In genomic region chr12:20711846-20712245, GRCh38 we compare ENCODE assay signal across 23 cellular contexts. TPM values are rescaled to one million over a fixed set of nuclear protein-coding genes. Genes with fewer than 3 reads are reported as not detected.
A peak's percentile ranks its signal among the peaks of the same experiment; 100 is the strongest.
DNase-seq lines count a peak whose midpoint lies in the region; ATAC-seq and TF ChIP-seq lines count a peak whose summit lies in the region.
"Had no signal": no experiment of that assay in that cellular context is flagged by ENCODE, and none has a peak within 500 bp of the region (broad histone marks: within the 10 kb centered on the region; RNA-seq: fewer than 3 reads in every experiment).

No MANE protein-coding gene starts in this region.

- no peak overlapping the region for H2BK5ac ChIP-seq in trophoblast cell (ENCODE audit: low read depth, low read length, poor library complexity)

- no peaks in the 10 kb centered on the region for H3K36me3 Mint-ChIP-seq in endodermal cell (ENCODE audit: low read depth)
- H3K36me3 Mint-ChIP-seq: CD14-positive monocyte had no signal

- H3K36me3 ChIP-seq in SJCRH30 (no peaks in the 10 kb centered on the region), endodermal cell (ENCODE audit: control insufficient read depth, insufficient read depth, low read length) (no peaks in the 10 kb centered on the region), trophoblast cell (ENCODE audit: control insufficient read depth in 1 of 2, insufficient read depth in 2 of 2, low read length in 2 of 2) (no peaks in the 10 kb centered on the region)
- H3K36me3 ChIP-seq: BE2C; BLaER1 treated with 17β-estradiol and CSF1 and Interleukin-3, amounts not matched to agents 10 nM and 100 nM had no signal

- no peak overlapping the region for H4K8ac ChIP-seq in trophoblast cell (ENCODE audit: low read depth, low read length)

- H3K23ac ChIP-seq in trophoblast cell (ENCODE audit: low read length) = no peak overlapping the region

- H2AFZ ChIP-seq in trophoblast cell (ENCODE audit: insufficient read depth, low read length, poor library complexity) = no peak overlapping the region
- H2AFZ ChIP-seq: GM23248 had no signal

- H2BK12ac ChIP-seq in trophoblast cell (ENCODE audit: low read length) = no peak overlapping the region

- 55 to 63% methylated on average over 2 to 3 of the region's 3 CpGs for WGBS in endodermal cell (ENCODE audit: insufficient coverage in 1 of 2, insufficient read length in 1 of 2), 2 experiments
- no CpG with 5 or more reads among the region's 3 CpGs for WGBS in trophoblast cell (ENCODE audit: extremely low coverage, insufficient coverage, insufficient read length)

- H3K79me1 ChIP-seq in trophoblast cell (ENCODE audit: low read length) = no peaks in the 10 kb centered on the region

- no peak overlapping the region for H3K4me3 ChIP-seq in SJCRH30
- H3K4me3 ChIP-seq in endodermal cell (ENCODE audit: low read length) = no peak overlapping the region
- no peak overlapping the region for H3K4me3 ChIP-seq in trophoblast cell (ENCODE audit: low read depth, low read length)
- H3K4me3 ChIP-seq: A549; BLaER1 treated with 17β-estradiol and CSF1 and Interleukin-3, amounts not matched to agents 10 nM and 100 nM; GM23248 had no signal

- no peak overlapping the region for H3K14ac ChIP-seq in trophoblast cell (ENCODE audit: low read length)

- no peak for ATAC-seq in GM21526 (IDR thresholded peaks at IDR 0.05; ENCODE audit: low FRiP score, unreplicated experiment)
- ATAC-seq: A549 had no signal

- H2BK120ac ChIP-seq in trophoblast cell (ENCODE audit: insufficient read depth, low read length, poor library complexity) = no peak overlapping the region

- H3K27ac ChIP-seq in SJCRH30 (no peak overlapping the region), endodermal cell (ENCODE audit: low read depth, low read length) (no peak overlapping the region), trophoblast cell (ENCODE audit: low read depth, low read length) (no peak overlapping the region)
- H3K27ac ChIP-seq: A549; BLaER1 treated with 17β-estradiol and CSF1 and Interleukin-3, amounts not matched to agents 10 nM and 100 nM; GM23248 had no signal

- H3K4me2 ChIP-seq in trophoblast cell (ENCODE audit: low read length) = peak overlapping the region; percentile 25
- H3K4me2 ChIP-seq: A549; BLaER1 treated with 17β-estradiol and CSF1 and Interleukin-3, amounts not matched to agents 10 nM and 100 nM had no signal

- H3K4me1 ChIP-seq in SJCRH30 = no peaks in the 10 kb centered on the region
- peaks cover 10% of the 10 kb centered on the region for H3K4me1 ChIP-seq in endodermal cell (ENCODE audit: control insufficient read depth, insufficient read depth, low read length)
- peaks cover 0 to 6% of the 10 kb centered on the region in 2 experiments for H3K4me1 ChIP-seq in trophoblast cell (ENCODE audit: control insufficient read depth in 1 of 2, insufficient read depth in 2 of 2, low read length in 2 of 2)
- H3K4me1 ChIP-seq: A549; BE2C; BLaER1 treated with 17β-estradiol and CSF1 and Interleukin-3, amounts not matched to agents 10 nM and 100 nM had no signal

- H3K18ac ChIP-seq in trophoblast cell (ENCODE audit: low read length) = no peak overlapping the region

- H2AK5ac ChIP-seq in trophoblast cell (ENCODE audit: low read length) = no peak overlapping the region

- no peak overlapping the region for H4K12ac ChIP-seq in trophoblast cell (ENCODE audit: low read depth, low read length)

- no peak overlapping the region for H4K91ac ChIP-seq in trophoblast cell (ENCODE audit: low read depth, low read length)

- no peak overlapping the region for H3K4ac ChIP-seq in trophoblast cell (ENCODE audit: low read depth, low read length)

- TF ChIP-seq CTCF in endodermal cell (conservative IDR thresholded peaks at IDR 0.05) = no peak

- H3K9me3 Mint-ChIP-seq in endodermal cell = no peaks in the 10 kb centered on the region

- H3K27ac Mint-ChIP-seq in endodermal cell = no peak overlapping the region
- H3K27ac Mint-ChIP-seq: CD14-positive monocyte; CD4-positive, alpha-beta T cell; CD8-positive, alpha-beta memory T cell had no signal

- peaks cover 33% of the 10 kb centered on the region for H3K4me1 Mint-ChIP-seq in endodermal cell
- H3K4me1 Mint-ChIP-seq: CD14-positive monocyte; CD8-positive, alpha-beta memory T cell had no signal

- H3K27me3 ChIP-seq in SJCRH30 (no peaks in the 10 kb centered on the region), endodermal cell (ENCODE audit: control insufficient read depth, insufficient read depth, low read length, poor library complexity, severe bottlenecking) (peaks cover 67% of the 10 kb centered on the region), trophoblast cell (ENCODE audit: insufficient read depth, low read length) (no peaks in the 10 kb centered on the region)
- H3K27me3 ChIP-seq: BLaER1 treated with 17β-estradiol and CSF1 and Interleukin-3, amounts not matched to agents 10 nM and 100 nM had no signal

- H3K4me3 Mint-ChIP-seq in endodermal cell = no peak overlapping the region
- H3K4me3 Mint-ChIP-seq: CD14-positive monocyte; CD4-positive, alpha-beta T cell; CD8-positive, alpha-beta memory T cell had no signal

- peaks cover 77% of the 10 kb centered on the region for H3K27me3 Mint-ChIP-seq in endodermal cell (ENCODE audit: insufficient read depth)
- H3K27me3 Mint-ChIP-seq: CD4-positive, alpha-beta T cell; CD8-positive, alpha-beta memory T cell had no signal

- no peaks in the 10 kb centered on the region for H3K79me2 ChIP-seq in trophoblast cell (ENCODE audit: control insufficient read depth, insufficient read depth, low read length, poor library complexity)

- H3K9me3 ChIP-seq in SJCRH30 (replicated peaks) (no peaks in the 10 kb centered on the region), endodermal cell (ENCODE audit: control insufficient read depth, low read length) (no peaks in the 10 kb centered on the region), trophoblast cell (ENCODE audit: insufficient read depth, low read depth, low read length) (no peaks in the 10 kb centered on the region)
- H3K9me3 ChIP-seq: A549; BE2C; BLaER1 treated with 17β-estradiol and CSF1 and Interleukin-3, amounts not matched to agents 10 nM and 100 nM had no signal

- peak; percentile 65 for DNase-seq in NCI-H146 (lab: John Stamatoyannopoulos, UW)
- peak; percentile 10 to 22 for DNase-seq in SJCRH30
- peak; percentile 55 for DNase-seq in endodermal cell
- no peak for DNase-seq in trophoblast cell
- no peak for DNase-seq in SK-N-DZ (ENCODE audit: low spot score)
- DNase-seq in activated effector memory CD4-positive, alpha-beta T cell treated with Interleukin-2 at 50 U/mL for 16 hours = no peak
- DNase-seq: 8988T; ACHN; AML-193; BE2C; Calu3; CD4-positive, alpha-beta T cell; CD8-positive, alpha-beta memory T cell; COR-L47; DMS153; DND-41; GM23248; H7; HCEC 1CT had no signal

- H3K9ac ChIP-seq in endodermal cell (ENCODE audit: extremely low read depth, low read length, poor library complexity, severe bottlenecking) (no peak overlapping the region), trophoblast cell (ENCODE audit: low read length) (no peak overlapping the region)
- H3K9ac ChIP-seq: BLaER1 treated with 17β-estradiol and CSF1 and Interleukin-3, amounts not matched to agents 10 nM and 100 nM; GM23248 had no signal

RNA-seq across cellular contexts. Expression of gene SLCO1C1, which starts 16.7 kb away (rescaled TPM):
- total RNA-seq in SJCRH30 (2014; rRNA removed; shearing (Covaris generic)) = 0.14 and 0.18 TPM in 2 replicates
- total RNA-seq in endodermal cell = under 1 TPM; 0.57 to 0.64 TPM
- polyA plus RNA-seq in endodermal cell (2013, experiment 1 of 2) = not detected
- not detected for polyA plus RNA-seq in endodermal cell (2013, experiment 2 of 2)
- 0.05 TPM in 1 of 2 replicates, not detected in the other for polyA plus RNA-seq in trophoblast cell (2013)
- not detected in 2 replicates for polyA plus RNA-seq in SK-N-DZ (2014; cell fraction: cytosol; rRNA removed)
- not detected in 2 replicates for polyA plus RNA-seq in SK-N-DZ (2014; cell fraction: nucleus; rRNA removed)
- total RNA-seq: CD4-positive, alpha-beta T cell; CD8-positive, alpha-beta memory T cell; GM23248; H7 had no signal
- polyA plus RNA-seq: CD14-positive monocyte; CD8-positive, alpha-beta memory T cell; GM23248 had no signal

Comparison
In these comparisons a context has a peak if more than half of its experiments do, and no peak if none do; other contexts are left out.
1. DNase-seq: peak in NCI-H146 (single experiment), SJCRH30 (2 of 2) and endodermal cell (single experiment); none in trophoblast cell (0 of 2), SK-N-DZ (single experiment) and activated effector memory CD4-positive, alpha-beta T cell treated with Interleukin-2 at 50 U/mL for 16 hours (single experiment).